In the genomic region with DNA sequence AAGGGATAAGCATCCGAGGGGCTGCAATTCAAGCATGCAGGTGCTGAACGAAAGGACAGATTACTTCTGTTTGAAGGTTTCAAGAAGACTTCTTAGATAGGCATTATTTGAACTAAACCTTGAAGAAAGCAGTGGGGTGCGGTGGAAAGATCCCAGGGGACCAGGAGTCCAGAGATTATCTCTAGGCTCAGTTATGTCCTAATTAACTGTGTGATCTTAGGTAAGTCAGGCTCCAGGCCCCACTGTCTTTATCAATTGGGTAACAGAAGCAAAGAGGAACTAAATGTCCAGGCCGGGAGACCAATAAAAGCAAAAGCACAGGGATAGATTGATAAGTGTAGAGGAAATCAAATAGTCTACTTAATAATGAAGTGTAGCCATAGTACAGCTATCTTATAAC, we compare ENCODE assay signal across 35 cellular contexts.
"Had no signal": no experiment of that assay in that cellular context is flagged by ENCODE, and none has a peak within 500 bp of the region (broad histone marks: within the 10 kb centered on the region; RNA-seq: fewer than 3 reads in every experiment).

No MANE protein-coding gene starts in this region.

- H3K4me3 ChIP-seq: adrenal gland, body of pancreas, dorsolateral prefrontal cortex, esophagus muscularis mucosa, gastrocnemius medialis, heart left ventricle had no signal

- FAIRE-seq: colon had no signal

- H3K27ac ChIP-seq: adrenal gland, body of pancreas, dorsolateral prefrontal cortex, esophagus muscularis mucosa, foreskin keratinocyte, gastrocnemius medialis, heart left ventricle, WERI-Rb-1 had no signal

- H3K36me3 ChIP-seq: adrenal gland, esophagus muscularis mucosa, gastrocnemius medialis, heart left ventricle, WERI-Rb-1 had no signal

- H3K4me1 ChIP-seq: adrenal gland, body of pancreas, esophagus muscularis mucosa, gastrocnemius medialis had no signal

- H3K27me3 Mint-ChIP-seq: activated B cell treated with CpG ODN at 0.5 μM for 24 hours; activated naive CD8-positive, alpha-beta T cell treated with anti-CD3 and anti-CD28 coated beads for 36 hours; dendritic cell treated with granulocyte-macrophage colony-stimulating factor and Interleukin-4, amounts not matched to agents 40 ng/mL and 50 ng/mL, for 4 days had no signal

- H3K27ac Mint-ChIP-seq: activated B cell treated with CpG ODN at 0.5 μM for 24 hours; activated CD4-positive, alpha-beta memory T cell treated with anti-CD3 and anti-CD28 coated beads for 36 hours; activated CD8-positive, alpha-beta memory T cell treated with anti-CD3 and anti-CD28 coated beads, Interleukin-2, amount 10 ng/mL, durations not matched to agents 7 days and 5 days; activated CD8-positive, alpha-beta T cell treated with anti-CD3 and anti-CD28 coated beads, Interleukin-2, amount 10 ng/mL, durations not matched to agents 7 days and 5 days; activated naive CD4-positive, alpha-beta T cell treated with anti-CD3 and anti-CD28 coated beads for 36 hours; activated naive CD4-positive, alpha-beta T cell treated with anti-CD3 and anti-CD28 coated beads, Interleukin-2, amount 50 U/mL, for 24 hours; activated naive CD8-positive, alpha-beta T cell treated with anti-CD3 and anti-CD28 coated beads for 36 hours; activated naive CD8-positive, alpha-beta T cell treated with anti-CD3 and anti-CD28 coated beads, Interleukin-2, amount 50 U/mL, for 24 hours; activated T-helper 1 cell treated with anti-CD3 and anti-CD28 coated beads, Interleukin-12 subunit alpha, Interleukin-12 subunit beta, Interleukin-2, Interleukin-4 antibody, amounts not matched to agents 30 ng/mL and 10 ng/mL and 1 ng/mL, durations not matched to agents 14 hours and 24 hours and 36 hours; activated T-helper 2 cell treated with anti-CD3 and anti-CD28 coated beads, Interferon-gamma antibody, Interleukin-2, Interleukin-4, amounts not matched to agents 10 μg/mL and 5 μg/mL and 100 μg/mL, durations not matched to agents 14 hours and 24 hours and 36 hours; dendritic cell treated with granulocyte-macrophage colony-stimulating factor and Interleukin-4, amounts not matched to agents 40 ng/mL and 50 ng/mL, for 4 days; endodermal cell; T-helper 17 cell; T-helper 2 cell treated with Interferon-gamma antibody and Interleukin-4, amounts not matched to agents 5 μg/mL and 100 μg/mL, for 36 hours had no signal

- DNase-seq: activated B cell treated with CpG ODN at 0.5 μM for 24 hours; activated CD4-positive, alpha-beta memory T cell treated with anti-CD3 and anti-CD28 coated beads for 36 hours; activated CD4-positive, alpha-beta T cell treated with anti-CD3 and anti-CD28 coated beads for 48 hours; activated CD8-positive, alpha-beta memory T cell treated with anti-CD3 and anti-CD28 coated beads, Interleukin-2, amount 10 ng/mL, durations not matched to agents 7 days and 5 days; activated CD8-positive, alpha-beta memory T cell treated with anti-CD3 and anti-CD28 coated beads, Interleukin-2, amount 50 U/mL, for 4 hours; activated CD8-positive, alpha-beta T cell treated with anti-CD3 and anti-CD28 coated beads, Interleukin-2, amount 10 ng/mL, durations not matched to agents 7 days and 5 days; activated effector memory CD4-positive, alpha-beta T cell treated with anti-CD3 and anti-CD28 coated beads, Interleukin-2, amount 50 U/mL, for 16 hours; activated naive CD4-positive, alpha-beta T cell treated with anti-CD3 and anti-CD28 coated beads for 36 hours; activated naive CD8-positive, alpha-beta T cell treated with anti-CD3 and anti-CD28 coated beads for 36 hours; activated naive CD8-positive, alpha-beta T cell treated with anti-CD3 and anti-CD28 coated beads, Interleukin-2, amount 50 U/mL, for 24 hours; activated T-cell treated with anti-CD3 and anti-CD28 coated beads, Interleukin-2, amount 50 U/mL, for 1 hour; activated T-cell treated with anti-CD3 and anti-CD28 coated beads, Interleukin-2, amount 50 U/mL, for 48 hours; adrenal gland; amygdala; aorta; body of pancreas; caudate nucleus; dorsolateral prefrontal cortex; effector memory CD4-positive, alpha-beta T cell; endodermal cell; foreskin keratinocyte; gastrocnemius medialis; glutamatergic neuron; heart left ventricle; T-helper 1 cell; T-helper 17 cell; T1000; WERI-Rb-1 had no signal

- H3K4me1 Mint-ChIP-seq: activated B cell treated with CpG ODN at 0.5 μM for 24 hours; activated CD8-positive, alpha-beta memory T cell treated with anti-CD3 and anti-CD28 coated beads, Interleukin-2, amount 10 ng/mL, durations not matched to agents 7 days and 5 days; activated naive CD4-positive, alpha-beta T cell treated with anti-CD3 and anti-CD28 coated beads, Interleukin-2, amount 50 U/mL, for 24 hours; activated naive CD8-positive, alpha-beta T cell treated with anti-CD3 and anti-CD28 coated beads for 36 hours; activated naive CD8-positive, alpha-beta T cell treated with anti-CD3 and anti-CD28 coated beads, Interleukin-2, amount 50 U/mL, for 24 hours had no signal

- H3K9me3 Mint-ChIP-seq: activated B cell treated with CpG ODN at 0.5 μM for 24 hours; activated CD4-positive, alpha-beta memory T cell treated with anti-CD3 and anti-CD28 coated beads for 36 hours; activated naive CD4-positive, alpha-beta T cell treated with anti-CD3 and anti-CD28 coated beads for 36 hours; activated naive CD4-positive, alpha-beta T cell treated with anti-CD3 and anti-CD28 coated beads, Interleukin-2, amount 50 U/mL, for 24 hours; activated naive CD8-positive, alpha-beta T cell treated with anti-CD3 and anti-CD28 coated beads for 36 hours; activated naive CD8-positive, alpha-beta T cell treated with anti-CD3 and anti-CD28 coated beads, Interleukin-2, amount 50 U/mL, for 24 hours; activated T-helper 1 cell treated with anti-CD3 and anti-CD28 coated beads, Interleukin-12 subunit alpha, Interleukin-12 subunit beta, Interleukin-2, Interleukin-4 antibody, amounts not matched to agents 30 ng/mL and 10 ng/mL and 1 ng/mL, durations not matched to agents 14 hours and 24 hours and 36 hours; activated T-helper 2 cell treated with anti-CD3 and anti-CD28 coated beads, Interferon-gamma antibody, Interleukin-2, Interleukin-4, amounts not matched to agents 10 μg/mL and 5 μg/mL and 100 μg/mL, durations not matched to agents 14 hours and 24 hours and 36 hours; dendritic cell treated with granulocyte-macrophage colony-stimulating factor and Interleukin-4, amounts not matched to agents 40 ng/mL and 50 ng/mL, for 4 days; endodermal cell; T-helper 2 cell treated with Interferon-gamma antibody and Interleukin-4, amounts not matched to agents 5 μg/mL and 100 μg/mL, for 36 hours had no signal

- H3K36me3 Mint-ChIP-seq: activated CD4-positive, alpha-beta memory T cell treated with anti-CD3 and anti-CD28 coated beads for 36 hours; activated naive CD4-positive, alpha-beta T cell treated with anti-CD3 and anti-CD28 coated beads, Interleukin-2, amount 50 U/mL, for 24 hours; activated naive CD8-positive, alpha-beta T cell treated with anti-CD3 and anti-CD28 coated beads for 36 hours had no signal

- H3K4me3 Mint-ChIP-seq: activated B cell treated with CpG ODN at 0.5 μM for 24 hours; activated CD4-positive, alpha-beta memory T cell treated with anti-CD3 and anti-CD28 coated beads for 36 hours; activated CD8-positive, alpha-beta memory T cell treated with anti-CD3 and anti-CD28 coated beads, Interleukin-2, amount 10 ng/mL, durations not matched to agents 7 days and 5 days; activated CD8-positive, alpha-beta T cell treated with anti-CD3 and anti-CD28 coated beads, Interleukin-2, amount 10 ng/mL, durations not matched to agents 7 days and 5 days; activated naive CD4-positive, alpha-beta T cell treated with anti-CD3 and anti-CD28 coated beads for 36 hours; activated naive CD4-positive, alpha-beta T cell treated with anti-CD3 and anti-CD28 coated beads, Interleukin-2, amount 50 U/mL, for 24 hours; activated naive CD8-positive, alpha-beta T cell treated with anti-CD3 and anti-CD28 coated beads for 36 hours; activated naive CD8-positive, alpha-beta T cell treated with anti-CD3 and anti-CD28 coated beads, Interleukin-2, amount 50 U/mL, for 24 hours; activated T-helper 1 cell treated with anti-CD3 and anti-CD28 coated beads, Interleukin-12 subunit alpha, Interleukin-12 subunit beta, Interleukin-2, Interleukin-4 antibody, amounts not matched to agents 30 ng/mL and 10 ng/mL and 1 ng/mL, durations not matched to agents 14 hours and 24 hours and 36 hours; dendritic cell treated with granulocyte-macrophage colony-stimulating factor and Interleukin-4, amounts not matched to agents 40 ng/mL and 50 ng/mL, for 4 days; endodermal cell; T-helper 17 cell; T-helper 2 cell treated with Interferon-gamma antibody and Interleukin-4, amounts not matched to agents 5 μg/mL and 100 μg/mL, for 36 hours had no signal

- H3K27me3 ChIP-seq: adrenal gland, body of pancreas, dorsolateral prefrontal cortex, esophagus muscularis mucosa, foreskin keratinocyte, gastrocnemius medialis, heart left ventricle had no signal

- H3K9me3 ChIP-seq: adrenal gland, body of pancreas, esophagus muscularis mucosa, gastrocnemius medialis, heart left ventricle had no signal
